In the genomic region with DNA sequence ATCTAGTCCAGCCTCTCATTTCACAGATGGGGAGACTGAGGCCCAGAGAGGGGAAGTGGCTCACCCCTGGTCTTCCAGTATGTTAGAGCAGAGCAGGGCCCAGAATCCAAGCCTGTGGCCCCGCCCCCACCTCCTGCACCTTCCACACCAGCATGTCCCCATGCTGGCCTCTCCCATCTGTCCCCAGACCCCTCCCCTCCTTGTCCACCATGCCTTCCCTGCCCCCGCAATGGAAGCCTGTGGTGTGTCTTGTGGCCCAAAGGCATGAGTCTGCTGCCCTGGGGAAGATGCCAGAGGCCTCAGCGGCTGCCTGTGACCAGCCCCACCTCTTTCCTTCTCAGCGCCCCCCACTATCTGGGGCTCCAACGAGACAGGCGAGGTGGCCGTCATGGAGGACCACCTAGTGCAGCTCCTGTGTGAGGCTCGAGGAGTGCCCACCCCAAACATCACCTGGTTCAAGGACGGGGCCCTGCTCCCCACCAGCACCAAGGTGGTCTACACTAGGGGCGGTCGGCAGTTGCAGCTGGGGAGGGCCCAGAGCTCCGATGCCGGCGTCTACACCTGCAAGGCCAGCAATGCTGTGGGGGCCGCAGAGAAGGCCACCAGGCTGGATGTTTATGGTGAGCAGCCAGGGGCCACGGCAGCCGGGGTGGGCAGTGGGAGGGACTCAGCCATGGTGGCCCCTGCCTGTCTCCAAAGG, we compare ENCODE assay signal across 17 cellular contexts.
"Had no signal": no experiment of that assay in that cellular context is flagged by ENCODE, and none has a peak within 500 bp of the region (broad histone marks: within the 10 kb centered on the region; RNA-seq: fewer than 3 reads in every experiment).

No MANE protein-coding gene starts in this region.

- H3K4me1 ChIP-seq: lower lobe of right lung, neural progenitor cell, right lobe of liver, vagina had no signal

- ATAC-seq: activated CD8-positive, alpha-beta T cell treated with anti-CD3 and anti-CD28 coated beads for 36 hours; activated T-cell treated with anti-CD3 and anti-CD28 coated beads, Interleukin-2, amount 50 U/mL, for 4 hours; left cardiac atrium; lower lobe of right lung; right lobe of liver; stimulated activated effector memory CD8-positive, alpha-beta T cell treated with anti-CD3 and anti-CD28 coated beads, Interleukin-12 subunit alpha, Interleukin-12 subunit beta, amount 100 ng/mL, for 72 hours had no signal

- H3K4me3 Mint-ChIP-seq: activated CD8-positive, alpha-beta T cell treated with anti-CD3 and anti-CD28 coated beads for 36 hours; activated T-cell treated with anti-CD3 and anti-CD28 coated beads, Interleukin-2, amount 50 U/mL, for 4 hours; mesothelial cell of epicardium; neural progenitor cell; stimulated activated effector memory CD8-positive, alpha-beta T cell treated with anti-CD3 and anti-CD28 coated beads, Interleukin-12 subunit alpha, Interleukin-12 subunit beta, amount 100 ng/mL, for 72 hours had no signal

- H3K9me3 Mint-ChIP-seq: activated CD8-positive, alpha-beta T cell treated with anti-CD3 and anti-CD28 coated beads for 36 hours; activated T-cell treated with anti-CD3 and anti-CD28 coated beads, Interleukin-2, amount 50 U/mL, for 4 hours; mesothelial cell of epicardium; naive B cell; neural progenitor cell; stimulated activated effector memory CD8-positive, alpha-beta T cell treated with anti-CD3 and anti-CD28 coated beads, Interleukin-12 subunit alpha, Interleukin-12 subunit beta, amount 100 ng/mL, for 72 hours had no signal

- H3K27me3 Mint-ChIP-seq: activated CD8-positive, alpha-beta T cell treated with anti-CD3 and anti-CD28 coated beads for 36 hours had no signal

- DNase-seq: activated CD4-positive, alpha-beta T cell treated with anti-CD3 and anti-CD28 coated beads for 4 hours; activated CD8-positive, alpha-beta T cell treated with anti-CD3 and anti-CD28 coated beads for 36 hours; activated effector memory CD4-positive, alpha-beta T cell treated with Interleukin-2 at 50 U/mL for 16 hours; activated naive CD4-positive, alpha-beta T cell treated with anti-CD3 and anti-CD28 coated beads, Interleukin-2, amount 50 U/mL, for 16 hours; activated T-cell treated with anti-CD3 and anti-CD28 coated beads, Interleukin-2, amount 50 U/mL, for 4 hours; foreskin melanocyte; head of caudate nucleus; left cardiac atrium; lower lobe of right lung; naive B cell; ovary; right lobe of liver had no signal

- H2AFZ ChIP-seq: neural progenitor cell had no signal

- H3K36me3 ChIP-seq: lower lobe of right lung, neural progenitor cell, ovary, right lobe of liver, tibial nerve, vagina had no signal

- H3K27me3 ChIP-seq: neural progenitor cell, ovary, right lobe of liver, tibial nerve, vagina had no signal

- H3K27ac ChIP-seq: lower lobe of right lung, neural progenitor cell, ovary, right lobe of liver, vagina had no signal

- H3K27ac Mint-ChIP-seq: activated CD8-positive, alpha-beta T cell treated with anti-CD3 and anti-CD28 coated beads for 36 hours; mesothelial cell of epicardium; neural progenitor cell; stimulated activated effector memory CD8-positive, alpha-beta T cell treated with anti-CD3 and anti-CD28 coated beads, Interleukin-12 subunit alpha, Interleukin-12 subunit beta, amount 100 ng/mL, for 72 hours had no signal

- H3K36me3 Mint-ChIP-seq: mesothelial cell of epicardium; naive B cell; neural progenitor cell; stimulated activated effector memory CD8-positive, alpha-beta T cell treated with anti-CD3 and anti-CD28 coated beads, Interleukin-12 subunit alpha, Interleukin-12 subunit beta, amount 100 ng/mL, for 72 hours had no signal

- H3K9ac ChIP-seq: neural progenitor cell had no signal

- H3K4me3 ChIP-seq: lower lobe of right lung, neural progenitor cell, ovary, right lobe of liver, tibial nerve, vagina had no signal

- H3K4me1 Mint-ChIP-seq: mesothelial cell of epicardium; neural progenitor cell; stimulated activated effector memory CD8-positive, alpha-beta T cell treated with anti-CD3 and anti-CD28 coated beads, Interleukin-12 subunit alpha, Interleukin-12 subunit beta, amount 100 ng/mL, for 72 hours had no signal

- H3K9me3 ChIP-seq: lower lobe of right lung, ovary, right lobe of liver, tibial nerve, vagina had no signal

- H3K4me2 ChIP-seq: neural progenitor cell had no signal
